Comparison of ENCODE assay signal across 14 cellular contexts in the genomic region with DNA sequence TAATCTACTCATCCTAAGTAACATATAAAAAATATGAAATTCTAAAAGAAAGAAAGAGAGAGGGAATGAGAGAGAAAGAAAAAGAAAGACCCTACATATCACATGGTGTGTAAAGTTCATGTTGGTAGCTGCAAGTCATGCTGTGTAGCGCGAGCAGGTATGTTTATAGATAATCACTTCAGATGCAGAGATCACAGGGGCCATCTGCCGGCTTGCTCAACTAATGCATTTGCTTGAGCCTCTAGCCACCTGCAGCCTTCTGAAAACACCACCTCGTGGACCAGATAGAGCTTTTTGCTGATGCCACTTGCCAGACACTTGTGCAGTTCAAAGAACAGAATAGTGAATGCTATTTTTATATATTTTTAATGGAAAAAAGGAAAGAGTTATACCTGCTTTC. TPM values are rescaled to one million over a fixed set of nuclear protein-coding genes. Genes with fewer than 3 reads are reported as not detected.
DNase-seq lines count a peak whose midpoint lies in the region; ATAC-seq and TF ChIP-seq lines count a peak whose summit lies in the region.
"Had no signal": no experiment of that assay in that cellular context is flagged by ENCODE, and none has a peak within 500 bp of the region (broad histone marks: within the 10 kb centered on the region; RNA-seq: fewer than 3 reads in every experiment).

No MANE protein-coding gene starts in this region.

- TF ChIP-seq POLR2A in Peyer's patch (IDR thresholded peaks at IDR 0.05) (no peak), sigmoid colon (IDR thresholded peaks at IDR 0.05) (no peak)

- DNase-seq in COLO668 (lab: John Stamatoyannopoulos, UW; ENCODE audit: unreplicated experiment) (peak; percentile 60), NCI-H524 treated with DMSO at 0.1 percent for 48 hours (lab: John Stamatoyannopoulos, UW) (peak; percentile 3), choroid plexus epithelial cell (ENCODE audit: low read depth) (peak; percentile 4), Peyer's patch (no peak), hepatic stellate cell (ENCODE audit: low spot score) (no peak), sigmoid colon (no peak)
- DNase-seq: activated CD8-positive, alpha-beta memory T cell treated with anti-CD3 and anti-CD28 coated beads, Interleukin-2, amount 50 U/mL, for 4 hours; occipital lobe; stimulated activated CD4-positive, alpha-beta T cell treated with anti-CD3 and anti-CD28 coated beads, Interleukin-15, amount 100 ng/mL, for 24 hours had no signal

- H3K27ac ChIP-seq in Peyer's patch (no peak overlapping the region), sigmoid colon (no peak overlapping the region)
- H3K27ac ChIP-seq: RWPE1 had no signal

- intact Hi-C loops in sigmoid colon (cut with DNase I), result no loop called here

- no peak for ATAC-seq in GM19035 (IDR thresholded peaks at IDR 0.05; ENCODE audit: unreplicated experiment)

- no peak overlapping the region for H3K4me3 ChIP-seq in choroid plexus epithelial cell (ENCODE audit: low read depth, low read length)
- no peak overlapping the region for H3K4me3 ChIP-seq in Peyer's patch
- no peak overlapping the region for H3K4me3 ChIP-seq in sigmoid colon

- no peaks in the 10 kb centered on the region for H3K27me3 ChIP-seq in Peyer's patch
- no peaks in the 10 kb centered on the region for H3K27me3 ChIP-seq in sigmoid colon

- no peaks in the 10 kb centered on the region for H3K4me1 ChIP-seq in Peyer's patch
- no peaks in the 10 kb centered on the region for H3K4me1 ChIP-seq in sigmoid colon

- no peaks in the 10 kb centered on the region for H3K36me3 ChIP-seq in Peyer's patch
- H3K36me3 ChIP-seq in sigmoid colon, result no peaks in the 10 kb centered on the region

- TF ChIP-seq EP300 in sigmoid colon (IDR thresholded peaks at IDR 0.05), result no peak

- 18 to 54% methylated on average over 4 of the region's 4 CpGs for WGBS in sigmoid colon, 2 donors

- TF ChIP-seq CTCF in LNCAP (IDR thresholded peaks at IDR 0.05) (peak; percentile 71), choroid plexus epithelial cell (conservative IDR thresholded peaks at IDR 0.05; ENCODE audit: low read depth, low read length) (peak; percentile 26), Peyer's patch (IDR thresholded peaks at IDR 0.05) (peak in 2 of 6 experiments; percentile 10 to 14), sigmoid colon (IDR thresholded peaks at IDR 0.05) (no peak)

- H3K9me3 ChIP-seq in Peyer's patch, result no peaks in the 10 kb centered on the region
- H3K9me3 ChIP-seq in sigmoid colon, result no peaks in the 10 kb centered on the region

RNA-seq across cellular contexts. Expression of gene CDH7, which starts 37.6 kb away (rescaled TPM):
- total RNA-seq in Peyer's patch (not detected), sigmoid colon (not detected)
- polyA plus RNA-seq in sigmoid colon, result under 1 TPM in 1 of 3 donors, not detected in 2; 0.01 TPM
- total RNA-seq: LHCN-M2 had no signal
- polyA plus RNA-seq: liver had no signal

Comparison
In these comparisons a context has a peak if more than half of its experiments do, and no peak if none do; other contexts are left out.
1. DNase-seq: peak in COLO668 (single experiment), NCI-H524 treated with DMSO at 0.1 percent for 48 hours (single experiment) and choroid plexus epithelial cell (single experiment); none in Peyer's patch (0 of 3), hepatic stellate cell (single experiment) and sigmoid colon (single experiment).
2. CTCF ChIP-seq: peak in LNCAP (single experiment) and choroid plexus epithelial cell (single experiment); none in sigmoid colon (0 of 4).